ENCODE assay signal across 13 cellular contexts in the genomic region with DNA sequence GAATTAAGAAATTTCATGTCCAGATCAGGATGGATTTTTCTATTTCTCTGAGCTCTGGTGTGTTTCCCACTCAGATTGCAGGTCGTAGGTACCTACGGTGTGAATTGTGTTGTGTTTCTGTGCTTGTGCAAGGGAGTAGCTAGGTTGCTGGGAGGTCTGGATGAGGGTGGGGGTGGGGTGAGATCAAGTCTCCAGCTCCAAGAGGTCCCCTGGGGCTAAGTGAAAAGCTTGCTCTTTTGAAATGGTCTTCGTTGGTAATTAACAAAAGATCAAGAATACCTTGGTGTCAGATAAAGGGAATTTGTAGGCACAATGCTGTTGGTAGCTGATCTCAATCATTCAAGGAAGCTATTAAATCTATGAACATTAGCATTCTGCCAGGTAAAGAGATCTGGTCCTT. TPM values are rescaled to one million over a fixed set of nuclear protein-coding genes. Genes with fewer than 3 reads are reported as not detected.
A peak's percentile ranks its signal among the peaks of the same experiment; 100 is the strongest.
DNase-seq lines count a peak whose midpoint lies in the region; ATAC-seq and TF ChIP-seq lines count a peak whose summit lies in the region.
"Had no signal": no experiment of that assay in that cellular context is flagged by ENCODE, and none has a peak within 500 bp of the region (broad histone marks: within the 10 kb centered on the region; RNA-seq: fewer than 3 reads in every experiment).

No MANE protein-coding gene starts in this region.

- H3K27me3 ChIP-seq in iPS-20b (ENCODE audit: insufficient read depth, low read length) = peaks cover 23% of the 10 kb centered on the region
- H3K27me3 ChIP-seq in thoracic aorta (replicated peaks; ENCODE audit: insufficient read depth) = no peaks in the 10 kb centered on the region
- H3K27me3 ChIP-seq: thyroid gland had no signal

- peaks cover 56% of the 10 kb centered on the region for H3K27me3 Mint-ChIP-seq in activated naive CD8-positive, alpha-beta T cell
- H3K27me3 Mint-ChIP-seq in activated naive CD8-positive, alpha-beta T cell treated with anti-CD3 and anti-CD28 coated beads, Interleukin-2, amount 50 U/mL, for 24 hours = peaks cover 83% of the 10 kb centered on the region

- peaks cover 11% of the 10 kb centered on the region for H3K4me1 Mint-ChIP-seq in activated naive CD8-positive, alpha-beta T cell (ENCODE audit: low read depth)
- peaks cover 6% of the 10 kb centered on the region for H3K4me1 Mint-ChIP-seq in activated naive CD8-positive, alpha-beta T cell treated with anti-CD3 and anti-CD28 coated beads, Interleukin-2, amount 50 U/mL, for 24 hours

- no peaks in the 10 kb centered on the region for H3K9me3 Mint-ChIP-seq in activated naive CD8-positive, alpha-beta T cell (ENCODE audit: low read depth)
- H3K9me3 Mint-ChIP-seq in activated naive CD8-positive, alpha-beta T cell treated with anti-CD3 and anti-CD28 coated beads, Interleukin-2, amount 50 U/mL, for 24 hours = no peaks in the 10 kb centered on the region
- H3K9me3 Mint-ChIP-seq: dendritic cell treated with granulocyte-macrophage colony-stimulating factor and Interleukin-4, amounts not matched to agents 40 ng/mL and 50 ng/mL, for 4 days had no signal

- H3K27ac ChIP-seq in SK-N-MC (0 out of 2 replicates have a peak overlapping the region, but pooled peaks have one; percentile 7), iPS-20b (ENCODE audit: low read length) (no peak overlapping the region), thoracic aorta (no peak overlapping the region)
- H3K27ac ChIP-seq: thyroid gland had no signal

- ATAC-seq in activated naive CD8-positive, alpha-beta T cell treated with anti-CD3 and anti-CD28 coated beads, Interleukin-2, amount 50 U/mL, for 24 hours = no peak
- no peak for ATAC-seq in thoracic aorta (ENCODE audit: insufficient number of reproducible peaks, low FRiP score, low read depth)
- ATAC-seq in GM18519 (IDR thresholded peaks at IDR 0.05; ENCODE audit: low FRiP score, unreplicated experiment) = no peak
- no peak for ATAC-seq in HG03457 (IDR thresholded peaks at IDR 0.05; ENCODE audit: unreplicated experiment)

- H3K9me3 ChIP-seq in SK-N-MC (ENCODE audit: low read depth, low read length) (no peaks in the 10 kb centered on the region), iPS-20b (ENCODE audit: insufficient read depth, low read depth, low read length) (no peaks in the 10 kb centered on the region; the same call in 1 of the 2 replicates), thoracic aorta (no peaks in the 10 kb centered on the region)
- H3K9me3 ChIP-seq: thyroid gland had no signal

- no peak overlapping the region for H3K27ac Mint-ChIP-seq in activated naive CD8-positive, alpha-beta T cell
- H3K27ac Mint-ChIP-seq in activated naive CD8-positive, alpha-beta T cell treated with anti-CD3 and anti-CD28 coated beads, Interleukin-2, amount 50 U/mL, for 24 hours = no peak overlapping the region
- H3K27ac Mint-ChIP-seq: dendritic cell treated with granulocyte-macrophage colony-stimulating factor and Interleukin-4, amounts not matched to agents 40 ng/mL and 50 ng/mL, for 4 days had no signal

- H3K4me3 Mint-ChIP-seq in activated naive CD8-positive, alpha-beta T cell = peak overlapping the region; percentile 68
- H3K4me3 Mint-ChIP-seq in activated naive CD8-positive, alpha-beta T cell treated with anti-CD3 and anti-CD28 coated beads, Interleukin-2, amount 50 U/mL, for 24 hours = no peak overlapping the region
- H3K4me3 Mint-ChIP-seq: dendritic cell treated with granulocyte-macrophage colony-stimulating factor and Interleukin-4, amounts not matched to agents 40 ng/mL and 50 ng/mL, for 4 days had no signal

- no peaks in the 10 kb centered on the region; the same call in 1 of the 2 replicates for H3K36me3 ChIP-seq in SK-N-MC (ENCODE audit: insufficient read depth, low read length)
- H3K36me3 ChIP-seq in iPS-20b (ENCODE audit: insufficient read depth, low read depth, low read length) = no peaks in the 10 kb centered on the region
- H3K36me3 ChIP-seq in thoracic aorta = no peaks in the 10 kb centered on the region
- H3K36me3 ChIP-seq: thyroid gland had no signal

- H3K9ac ChIP-seq in SK-N-MC (ENCODE audit: insufficient read length) = no peak overlapping the region
- peak overlapping the region; percentile 57; the same call in 1 of the 2 replicates for H3K9ac ChIP-seq in iPS-20b (ENCODE audit: low read depth, low read length)

- H3K36me3 Mint-ChIP-seq in activated naive CD8-positive, alpha-beta T cell = no peaks in the 10 kb centered on the region
- no peaks in the 10 kb centered on the region for H3K36me3 Mint-ChIP-seq in activated naive CD8-positive, alpha-beta T cell treated with anti-CD3 and anti-CD28 coated beads, Interleukin-2, amount 50 U/mL, for 24 hours (ENCODE audit: low read depth)

- DNase-seq in activated naive CD8-positive, alpha-beta T cell treated with anti-CD3 and anti-CD28 coated beads, Interleukin-2, amount 50 U/mL, for 24 hours = no peak
- DNase-seq in SK-N-MC (ENCODE audit: low read depth, low spot score) (no peak), thoracic aorta (ENCODE audit: low spot score) (no peak), HuH-7 (ENCODE audit: low spot score) (no peak)
- DNase-seq: Calu3, midbrain, thyroid gland had no signal

- H3K4me3 ChIP-seq in SK-N-MC (peak overlapping the region; percentile 44), iPS-20b (ENCODE audit: low read length) (peak overlapping the region; percentile 87), thoracic aorta (peak overlapping the region; percentile 72)

- TF ChIP-seq CTCF in thoracic aorta (IDR thresholded peaks at IDR 0.05) = no peak

- peaks cover 19% of the 10 kb centered on the region for H3K4me1 ChIP-seq in iPS-20b (ENCODE audit: insufficient read depth, low read length)
- peaks cover 36 to 75% of the 10 kb centered on the region in 2 donors for H3K4me1 ChIP-seq in thoracic aorta (ENCODE audit: control insufficient read depth in 1 of 2, low read depth in 2 of 2)

RNA-seq across cellular contexts. Expression of a gene that starts 1.0 kb away (rescaled TPM):
- total RNA-seq in thoracic aorta = 1 to 10 TPM; 6.4 to 7.9 TPM
- total RNA-seq: HT-29 had no signal

RNA-seq across cellular contexts. Expression of a gene that starts 5.0 kb away (rescaled TPM):
- 1 to 10 TPM; 5.7 to 6.9 TPM for total RNA-seq in thoracic aorta

RNA-seq across cellular contexts. Expression of a gene that starts 8.1 kb away (rescaled TPM):
- 10 to 100 TPM; 61.3 to 99.9 TPM for total RNA-seq in thoracic aorta

RNA-seq across cellular contexts. Expression of a gene that starts 53.5 kb away (rescaled TPM):
- total RNA-seq in thoracic aorta = 10 to 100 TPM; 16.2 to 26.0 TPM
